ENCODE assay signal across 8 cellular contexts in the genomic region with DNA sequence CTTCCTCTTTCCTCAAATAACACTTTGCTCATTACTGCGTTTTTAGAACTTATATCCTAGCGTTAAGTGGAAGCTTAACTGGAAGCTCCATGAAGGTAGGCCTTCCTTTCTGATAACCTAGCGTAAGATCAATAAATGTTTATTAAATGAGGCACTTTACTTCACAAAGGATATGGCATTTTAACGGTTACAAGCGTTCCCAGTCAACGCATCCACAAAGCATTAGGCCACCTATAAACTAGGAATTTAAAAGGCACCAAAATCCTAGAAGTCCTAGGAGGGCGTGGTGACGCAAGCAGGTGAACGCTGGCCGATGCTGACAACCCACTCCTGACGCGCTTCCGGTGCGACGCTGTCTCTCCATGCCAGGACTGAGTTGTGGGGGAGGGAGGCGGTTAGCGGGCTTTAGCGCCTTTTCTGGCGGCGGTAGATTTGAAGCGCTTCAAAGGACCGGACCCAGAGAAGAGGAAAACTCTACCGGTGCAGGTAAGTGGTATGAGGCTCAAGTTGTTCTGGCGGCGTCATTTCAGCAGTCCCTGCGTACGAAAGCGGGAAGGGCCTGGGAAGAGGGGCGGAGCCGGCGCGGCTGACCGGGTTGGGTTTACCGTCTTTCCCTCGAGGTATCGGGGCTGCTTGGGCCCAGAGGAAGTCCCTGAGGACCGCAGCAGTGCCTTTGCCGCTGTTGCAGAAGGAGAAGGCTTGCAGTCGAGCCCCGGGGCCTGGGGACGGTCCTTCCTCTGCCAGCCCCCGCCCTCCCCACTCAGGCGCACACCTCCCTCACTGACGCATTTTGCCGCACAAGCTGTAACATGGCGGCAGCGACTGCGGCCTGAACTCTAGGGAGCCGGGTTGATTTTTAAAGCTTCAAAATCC. TPM values are rescaled to one million over a fixed set of nuclear protein-coding genes. Genes with fewer than 3 reads are reported as not detected.
DNase-seq lines count a peak whose midpoint lies in the region; TF ChIP-seq lines count a peak whose summit lies in the region.

Gene PPIG (plus strand): TSS at position 347 of the 873 bp plus-strand sequence. CDS start 19,691 bp downstream, outside the sequence.

- TF ChIP-seq CTCF in LNCaP clone FGC (IDR thresholded peaks at IDR 0.05; ENCODE audit: control insufficient read depth, extremely low read depth, insufficient read depth) (no peak), foreskin fibroblast (IDR thresholded peaks at IDR 0.05; ENCODE audit: low read depth, low read length) (no peak), neural crest cell (conservative IDR thresholded peaks at IDR 0.05) (no peak)

- peaks cover 8% of the 10 kb centered on the region for H3K4me1 ChIP-seq in stomach smooth muscle (ENCODE audit: control insufficient read depth, insufficient read depth, low read length)

- H3K27me3 ChIP-seq in stomach smooth muscle (ENCODE audit: control insufficient read depth in 1 of 2, insufficient read depth in 2 of 2, low read length in 2 of 2): no peaks in the 10 kb centered on the region

- DNase-seq in EH (ENCODE audit: low read depth): peak; percentile 91
- peak; percentile 52 for DNase-seq in GOT3 (lab: John Stamatoyannopoulos, UW)
- peak; percentile 72 for DNase-seq in LNCaP clone FGC (ENCODE audit: low read depth)
- DNase-seq in SHP77 treated with DMSO at 0.1 percent for 48 hours (lab: John Stamatoyannopoulos, UW): peak; percentile 50
- peak; percentile 69 for DNase-seq in activated gamma-delta T cell (lab: John Stamatoyannopoulos, UW)
- peak; percentile 87 to 96 for DNase-seq in foreskin fibroblast
- peak; percentile 68 for DNase-seq in neural crest cell (ENCODE audit: low read depth, low spot score)

- H3K36me3 ChIP-seq in stomach smooth muscle (ENCODE audit: control insufficient read depth in 2 of 2, insufficient read depth in 2 of 2, low read length in 2 of 2): no peaks in the 10 kb centered on the region

- H3K9me3 ChIP-seq in stomach smooth muscle (ENCODE audit: control insufficient read depth in 2 of 2, low read length in 2 of 2): no peaks in the 10 kb centered on the region

- H3K4me1 Mint-ChIP-seq in neural crest cell: peaks cover 29% of the 10 kb centered on the region

- H3K4me3 Mint-ChIP-seq in neural crest cell: peak within 1 kb of the TSS; percentile 100

- H3K4me3 ChIP-seq in LNCaP clone FGC (ENCODE audit: low read depth, low read length): peak within 1 kb of the TSS; percentile 97
- H3K4me3 ChIP-seq in foreskin fibroblast (ENCODE audit: low read depth in 1 of 2, low read length in 2 of 2): peak within 1 kb of the TSS; percentile 93 to 97
- H3K4me3 ChIP-seq in stomach smooth muscle (ENCODE audit: low read length in 2 of 2): peak within 1 kb of the TSS; percentile 99 to 100

- peak within 1 kb of the TSS; percentile 99 to 100 for H3K9ac ChIP-seq in stomach smooth muscle (ENCODE audit: low read length in 2 of 2)

- H3K27ac Mint-ChIP-seq in neural crest cell (ENCODE audit: unreplicated experiment): peak within 1 kb of the TSS; percentile 100

- H3K9me3 Mint-ChIP-seq in neural crest cell: peaks cover 9% of the 10 kb centered on the region

- peaks cover 14% of the 10 kb centered on the region for H3K36me3 Mint-ChIP-seq in neural crest cell (ENCODE audit: low read depth)

- H3K27ac ChIP-seq in stomach smooth muscle (ENCODE audit: low read length): peak within 1 kb of the TSS; percentile 99

- peaks cover 16% of the 10 kb centered on the region for H3K27me3 Mint-ChIP-seq in neural crest cell (ENCODE audit: low read depth)

RNA-seq across cellular contexts. Expression of gene PPIG, which starts in this region (rescaled TPM):
- 69.6 and 70.0 TPM in 2 replicates for total RNA-seq in neural crest cell

Comparison
In these comparisons a context has a peak if more than half of its experiments do, and no peak if none do; other contexts are left out.
1. Peak in every context shown above with its lines: DNase-seq, H3K4me3 ChIP-seq and H3K27ac ChIP-seq.